In the genomic region with DNA sequence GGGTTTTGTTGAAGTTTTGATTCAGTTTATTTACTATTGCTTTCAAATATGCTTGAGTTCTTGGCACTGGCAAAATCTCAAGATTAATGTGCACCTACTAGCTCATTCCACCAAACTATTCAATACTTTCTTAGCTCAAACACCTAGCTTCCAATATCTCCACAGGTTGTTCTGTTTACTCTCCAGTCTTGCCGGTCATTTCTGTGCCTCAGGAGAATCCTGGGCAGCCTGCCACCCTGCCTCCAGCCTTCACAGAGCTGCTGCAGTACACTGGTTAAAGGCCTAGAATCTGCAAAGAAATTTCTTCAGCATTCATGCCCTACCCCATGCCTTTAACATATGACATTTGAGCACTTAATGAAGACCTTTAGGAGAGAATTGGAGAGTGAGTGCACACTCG, we compare ENCODE assay signal across 18 cellular contexts. TPM values are rescaled to one million over a fixed set of nuclear protein-coding genes. Genes with fewer than 3 reads are reported as not detected.
DNase-seq lines count a peak whose midpoint lies in the region; ATAC-seq and TF ChIP-seq lines count a peak whose summit lies in the region.
"Had no signal": no experiment of that assay in that cellular context is flagged by ENCODE, and none has a peak within 500 bp of the region (broad histone marks: within the 10 kb centered on the region; RNA-seq: fewer than 3 reads in every experiment).

No MANE protein-coding gene starts in this region.

- POLR2A ChIA-PET in Panc1 (lab: Charles Lee): interaction anchor here (0.6 kb wide), 1 partner anchor 572 kb away, joined by 12 read pairs; no protein-coding TSS in a partner anchor

- TF ChIP-seq POLR2A in heart left ventricle (IDR thresholded peaks at IDR 0.05) (no peak), stomach (IDR thresholded peaks at IDR 0.05) (no peak)

- TF ChIP-seq EP300 in stomach (IDR thresholded peaks at IDR 0.05): no peak

- TF ChIP-seq CTCF in heart left ventricle (IDR thresholded peaks at IDR 0.05) (no peak), Panc1 (IDR thresholded peaks at IDR 0.05) (no peak), fibroblast of the aortic adventitia (IDR thresholded peaks at IDR 0.05; ENCODE audit: insufficient read depth, low read length) (no peak), stomach (IDR thresholded peaks at IDR 0.05) (no peak)

- H3K27me3 ChIP-seq in heart left ventricle (peaks cover 0 to 4% (median 0%) of the 10 kb centered on the region in 9 donors), Panc1 (ENCODE audit: control insufficient read depth, insufficient read depth, low read length) (no peaks in the 10 kb centered on the region), stomach (no peaks in the 10 kb centered on the region)
- H3K27me3 ChIP-seq: BLaER1 treated with 17β-estradiol and CSF1 and Interleukin-3, amounts not matched to agents 10 nM and 100 nM had no signal

- no TSS peak for BruUV-seq in Panc1 (replicated peaks; lab: Mats Ljungman, UMichigan)

- CTCF ChIA-PET in Panc1 (lab: Charles Lee): interaction anchor here (0.6 kb wide), 1 partner anchor 479 kb away, joined by 5 read pairs; no protein-coding TSS in a partner anchor

- H3K27ac Mint-ChIP-seq in activated T-helper 17 cell treated with anti-CD3 and anti-CD28 coated beads, Interleukin-2, amount 50 U/mL, for 72 hours: no peak overlapping the region

- H3K27ac ChIP-seq in heart left ventricle (no peak overlapping the region), Panc1 (ENCODE audit: low read length) (peak overlapping the region; percentile 80), stomach (no peak overlapping the region)
- H3K27ac ChIP-seq: BLaER1 treated with 17β-estradiol and CSF1 and Interleukin-3, amounts not matched to agents 10 nM and 100 nM; HL-60; SJSA1 had no signal

- no peaks in the 10 kb centered on the region for H3K36me3 Mint-ChIP-seq in activated T-helper 17 cell treated with anti-CD3 and anti-CD28 coated beads, Interleukin-2, amount 50 U/mL, for 72 hours (ENCODE audit: low read depth)

- no peaks in the 10 kb centered on the region for H3K9me3 Mint-ChIP-seq in activated T-helper 17 cell treated with anti-CD3 and anti-CD28 coated beads, Interleukin-2, amount 50 U/mL, for 72 hours

- in situ Hi-C loops in Panc1 (cut with HindIII; ENCODE audit: low pct_unique_long_range_greater_than_20kb, low sequenced_read_pairs): no loop called here

- ATAC-seq in Right ventricle myocardium superior (ENCODE audit: poor library complexity) (no peak), heart left ventricle (no peak), Panc1 (no peak)
- no peak for ATAC-seq in activated T-helper 17 cell treated with anti-CD3 and anti-CD28 coated beads, Interleukin-2, amount 50 U/mL, for 72 hours (replicated peaks)

- H3K4me1 ChIP-seq in heart left ventricle (peaks cover 0 to 9% (median 2%) of the 10 kb centered on the region in 12 donors), Panc1 (ENCODE audit: control insufficient read depth, insufficient read depth, low read length) (peaks cover 39% of the 10 kb centered on the region), stomach (peaks cover 1 to 10% (median 3%) of the 10 kb centered on the region in 4 donors)
- H3K4me1 ChIP-seq: SJSA1 had no signal

- H3K4me3 ChIP-seq in heart left ventricle (no peak overlapping the region), Panc1 (ENCODE audit: low read depth in 2 of 2, low read length in 2 of 2) (0 out of 4 replicates have a peak overlapping the region, but pooled peaks of 1 of the 2 experiments have one; percentile 1), fibroblast of the aortic adventitia (ENCODE audit: low read depth, low read length) (no peak overlapping the region), stomach (no peak overlapping the region)
- H3K4me3 ChIP-seq: BLaER1 treated with 17β-estradiol and CSF1 and Interleukin-3, amounts not matched to agents 10 nM and 100 nM; SJSA1 had no signal

- H3K4me3 Mint-ChIP-seq in activated T-helper 17 cell treated with anti-CD3 and anti-CD28 coated beads, Interleukin-2, amount 50 U/mL, for 72 hours: no peak overlapping the region

- peaks cover under 1% of the 10 kb centered on the region for H3K4me1 Mint-ChIP-seq in activated T-helper 17 cell treated with anti-CD3 and anti-CD28 coated beads, Interleukin-2, amount 50 U/mL, for 72 hours

- H3K36me3 ChIP-seq in heart left ventricle (no peaks in the 10 kb centered on the region), Panc1 (ENCODE audit: control insufficient read depth, insufficient read depth, low read length) (peaks cover 4% of the 10 kb centered on the region; the same call in 1 of the 2 replicates), stomach (no peaks in the 10 kb centered on the region)
- H3K36me3 ChIP-seq: BLaER1 treated with 17β-estradiol and CSF1 and Interleukin-3, amounts not matched to agents 10 nM and 100 nM; SJSA1 had no signal

- H3K27me3 Mint-ChIP-seq in activated T-helper 17 cell treated with anti-CD3 and anti-CD28 coated beads, Interleukin-2, amount 50 U/mL, for 72 hours: no peaks in the 10 kb centered on the region

- peak; percentile 41 for DNase-seq in Right ventricle myocardium superior
- DNase-seq in heart left ventricle: no peak
- DNase-seq in Panc1 (ENCODE audit: low read depth, low spot score): peak; percentile 17
- peak; percentile 8 for DNase-seq in fibroblast of the aortic adventitia (ENCODE audit: low read depth)
- peak; percentile 31 for DNase-seq in stomach
- no peak for DNase-seq in NCI-H1105 treated with DMSO at 0.1 percent for 48 hours (lab: John Stamatoyannopoulos, UW)
- DNase-seq in COLO829 (ENCODE audit: low spot score): no peak
- DNase-seq: DMS153, H7, NCI-H1436, NCI-H2029, NCI-H2171, NCI-H82, SW 1271 had no signal

- H3K9me3 ChIP-seq in heart left ventricle (no peaks in the 10 kb centered on the region), Panc1 (ENCODE audit: control insufficient read depth, insufficient read depth, low read depth, low read length) (no peaks in the 10 kb centered on the region), stomach (no peaks in the 10 kb centered on the region)
- H3K9me3 ChIP-seq: BLaER1 treated with 17β-estradiol and CSF1 and Interleukin-3, amounts not matched to agents 10 nM and 100 nM; SJSA1 had no signal

- intact Hi-C loops in Right ventricle myocardium superior (cut with DNase I) (no loop called here), heart left ventricle (cut with DNase I) (no loop called here), Panc1 (cut with micrococcal nuclease; ENCODE audit: unreplicated experiment) (no loop called here), stomach (cut with DNase I; ENCODE audit: low total_unique reads) (no loop called here)

- WGBS in heart left ventricle, 4 donors: 34 to 49% (median 37%) methylated on average over 2 of the region's 2 CpGs
- WGBS in stomach, 5 donors: 22 to 42% (median 31%) methylated on average over 2 of the region's 2 CpGs

RNA-seq across cellular contexts. Expression of a gene that starts 4.0 kb away (rescaled TPM):
- 43.2 TPM for total RNA-seq in Right ventricle myocardium superior
- total RNA-seq in heart left ventricle: 10 to 100 TPM; 35.4 to 54.1 (median 49.0) TPM
- 10 to 100 TPM; 11.5 to 21.3 TPM for polyA plus RNA-seq in heart left ventricle
- total RNA-seq in Panc1 (2021; ENCODE audit: unreplicated experiment): 89.0 TPM
- 51.2 TPM for polyA plus RNA-seq in Panc1 (2012; ENCODE audit: insufficient read length)
- 50.2 and 146 TPM in 2 replicates for total RNA-seq in fibroblast of the aortic adventitia (ENCODE audit: low replicate concordance)
- 10 to 100 TPM in 4 of 5 donors, 1 to 10 TPM in 1; 5.8 to 85.5 (median 72.3) TPM for total RNA-seq in stomach
- 1 to 10 TPM; 5.0 to 9.6 (median 7.3) TPM for polyA plus RNA-seq in stomach
- total RNA-seq in activated T-helper 17 cell treated with anti-CD3 and anti-CD28 coated beads, Interleukin-2, amount 50 U/mL, for 72 hours: 10 to 100 TPM; 17.3 to 22.8 TPM

Comparison
In these comparisons a context has a peak if more than half of its experiments do, and no peak if none do; other contexts are left out.
1. DNase-seq: peak in Right ventricle myocardium superior (single experiment), Panc1 (single experiment), fibroblast of the aortic adventitia (single experiment) and stomach (single experiment); none in heart left ventricle (0 of 5), NCI-H1105 treated with DMSO at 0.1 percent for 48 hours (single experiment) and COLO829 (single experiment).